1 cellular context compared by ENCODE assay signal in the genomic region with DNA sequence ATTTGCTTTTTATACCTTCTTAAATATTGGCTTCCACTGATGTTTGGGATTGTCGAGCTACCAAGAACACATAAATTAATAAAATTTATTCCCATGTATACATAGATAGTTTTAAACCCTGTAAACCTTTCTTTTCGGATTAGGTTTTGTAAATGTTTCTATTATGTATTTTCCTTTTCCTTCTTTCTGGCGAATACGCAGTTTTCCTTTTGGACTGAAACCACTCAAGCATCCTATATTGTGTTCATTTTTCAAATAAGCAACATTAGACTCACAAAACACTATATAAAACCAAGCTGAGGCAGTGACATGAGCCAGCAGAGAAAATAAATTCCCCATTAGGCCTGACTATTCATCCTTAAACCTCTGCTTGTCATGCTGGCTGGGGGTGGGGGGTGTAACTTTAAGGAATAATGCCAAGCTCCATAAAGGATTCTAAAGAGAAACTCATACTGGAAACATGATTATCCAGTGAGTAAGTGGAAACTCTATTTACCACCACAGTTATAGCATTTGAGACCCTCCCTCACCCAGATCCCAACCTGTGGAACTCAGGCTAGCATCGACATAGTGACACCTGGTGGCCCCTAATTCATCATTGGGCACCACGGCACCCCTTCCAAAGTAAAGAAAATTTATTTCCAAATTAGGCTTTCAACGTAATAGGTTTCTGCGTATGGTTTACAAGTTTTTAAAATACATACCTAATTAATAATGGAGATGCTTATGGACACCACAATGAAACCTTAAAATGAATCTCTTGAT.
TF ChIP-seq lines count a peak whose summit lies in the region.

No MANE protein-coding gene starts in this region.

TF ChIP-seq in GM23338, 12 proteins besides CTCF, POLR2A, EP300 and RAD21 (continued from another document):
- TF ChIP-seq, protein P1, sequence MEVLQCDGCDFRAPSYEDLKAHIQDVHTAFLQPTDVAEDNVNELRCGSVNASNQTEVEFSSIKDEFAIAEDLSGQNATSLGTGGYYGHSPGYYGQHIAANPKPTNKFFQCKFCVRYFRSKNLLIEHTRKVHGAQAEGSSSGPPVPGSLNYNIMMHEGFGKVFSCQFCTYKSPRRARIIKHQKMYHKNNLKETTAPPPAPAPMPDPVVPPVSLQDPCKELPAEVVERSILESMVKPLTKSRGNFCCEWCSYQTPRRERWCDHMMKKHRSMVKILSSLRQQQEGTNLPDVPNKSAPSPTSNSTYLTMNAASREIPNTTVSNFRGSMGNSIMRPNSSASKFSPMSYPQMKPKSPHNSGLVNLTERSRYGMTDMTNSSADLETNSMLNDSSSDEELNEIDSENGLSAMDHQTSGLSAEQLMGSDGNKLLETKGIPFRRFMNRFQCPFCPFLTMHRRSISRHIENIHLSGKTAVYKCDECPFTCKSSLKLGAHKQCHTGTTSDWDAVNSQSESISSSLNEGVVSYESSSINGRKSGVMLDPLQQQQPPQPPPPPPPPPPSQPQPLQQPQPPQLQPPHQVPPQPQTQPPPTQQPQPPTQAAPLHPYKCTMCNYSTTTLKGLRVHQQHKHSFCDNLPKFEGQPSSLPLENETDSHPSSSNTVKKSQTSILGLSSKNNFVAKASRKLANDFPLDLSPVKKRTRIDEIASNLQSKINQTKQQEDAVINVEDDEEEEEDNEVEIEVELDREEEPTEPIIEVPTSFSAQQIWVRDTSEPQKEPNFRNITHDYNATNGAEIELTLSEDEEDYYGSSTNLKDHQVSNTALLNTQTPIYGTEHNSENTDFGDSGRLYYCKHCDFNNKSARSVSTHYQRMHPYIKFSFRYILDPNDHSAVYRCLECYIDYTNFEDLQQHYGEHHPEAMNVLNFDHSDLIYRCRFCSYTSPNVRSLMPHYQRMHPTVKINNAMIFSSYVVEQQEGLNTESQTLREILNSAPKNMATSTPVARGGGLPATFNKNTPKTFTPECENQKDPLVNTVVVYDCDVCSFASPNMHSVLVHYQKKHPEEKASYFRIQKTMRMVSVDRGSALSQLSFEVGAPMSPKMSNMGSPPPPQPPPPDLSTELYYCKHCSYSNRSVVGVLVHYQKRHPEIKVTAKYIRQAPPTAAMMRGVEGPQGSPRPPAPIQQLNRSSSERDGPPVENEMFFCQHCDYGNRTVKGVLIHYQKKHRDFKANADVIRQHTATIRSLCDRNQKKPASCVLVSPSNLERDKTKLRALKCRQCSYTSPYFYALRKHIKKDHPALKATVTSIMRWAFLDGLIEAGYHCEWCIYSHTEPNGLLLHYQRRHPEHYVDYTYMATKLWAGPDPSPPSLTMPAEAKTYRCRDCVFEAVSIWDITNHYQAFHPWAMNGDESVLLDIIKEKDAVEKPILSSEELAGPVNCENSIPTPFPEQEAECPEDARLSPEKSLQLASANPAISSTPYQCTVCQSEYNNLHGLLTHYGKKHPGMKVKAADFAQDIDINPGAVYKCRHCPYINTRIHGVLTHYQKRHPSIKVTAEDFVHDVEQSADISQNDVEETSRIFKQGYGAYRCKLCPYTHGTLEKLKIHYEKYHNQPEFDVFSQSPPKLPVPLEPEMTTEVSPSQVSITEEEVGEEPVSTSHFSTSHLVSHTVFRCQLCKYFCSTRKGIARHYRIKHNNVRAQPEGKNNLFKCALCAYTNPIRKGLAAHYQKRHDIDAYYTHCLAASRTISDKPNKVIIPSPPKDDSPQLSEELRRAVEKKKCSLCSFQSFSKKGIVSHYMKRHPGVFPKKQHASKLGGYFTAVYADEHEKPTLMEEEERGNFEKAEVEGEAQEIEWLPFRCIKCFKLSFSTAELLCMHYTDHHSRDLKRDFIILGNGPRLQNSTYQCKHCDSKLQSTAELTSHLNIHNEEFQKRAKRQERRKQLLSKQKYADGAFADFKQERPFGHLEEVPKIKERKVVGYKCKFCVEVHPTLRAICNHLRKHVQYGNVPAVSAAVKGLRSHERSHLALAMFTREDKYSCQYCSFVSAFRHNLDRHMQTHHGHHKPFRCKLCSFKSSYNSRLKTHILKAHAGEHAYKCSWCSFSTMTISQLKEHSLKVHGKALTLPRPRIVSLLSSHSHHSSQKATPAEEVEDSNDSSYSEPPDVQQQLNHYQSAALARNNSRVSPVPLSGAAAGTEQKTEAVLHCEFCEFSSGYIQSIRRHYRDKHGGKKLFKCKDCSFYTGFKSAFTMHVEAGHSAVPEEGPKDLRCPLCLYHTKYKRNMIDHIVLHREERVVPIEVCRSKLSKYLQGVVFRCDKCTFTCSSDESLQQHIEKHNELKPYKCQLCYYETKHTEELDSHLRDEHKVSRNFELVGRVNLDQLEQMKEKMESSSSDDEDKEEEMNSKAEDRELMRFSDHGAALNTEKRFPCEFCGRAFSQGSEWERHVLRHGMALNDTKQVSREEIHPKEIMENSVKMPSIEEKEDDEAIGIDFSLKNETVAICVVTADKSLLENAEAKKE (CRISPR knock-in tag; IDR thresholded peaks at IDR 0.05), result no peak
- TF ChIP-seq POLR2AphosphoS5 (IDR thresholded peaks at IDR 0.05; ENCODE audit: low read depth) (no peak), EZH2 (IDR thresholded peaks at IDR 0.05; ENCODE audit: low read depth, unreplicated experiment) (no peak), ZNF114 (CRISPR knock-in tag; IDR thresholded peaks at IDR 0.05) (no peak), NANOG (IDR thresholded peaks at IDR 0.05; ENCODE audit: borderline replicate concordance) (no peak), JUNB (IDR thresholded peaks at IDR 0.05; ENCODE audit: unreplicated experiment) (no peak)
- TF ChIP-seq, protein P2, sequence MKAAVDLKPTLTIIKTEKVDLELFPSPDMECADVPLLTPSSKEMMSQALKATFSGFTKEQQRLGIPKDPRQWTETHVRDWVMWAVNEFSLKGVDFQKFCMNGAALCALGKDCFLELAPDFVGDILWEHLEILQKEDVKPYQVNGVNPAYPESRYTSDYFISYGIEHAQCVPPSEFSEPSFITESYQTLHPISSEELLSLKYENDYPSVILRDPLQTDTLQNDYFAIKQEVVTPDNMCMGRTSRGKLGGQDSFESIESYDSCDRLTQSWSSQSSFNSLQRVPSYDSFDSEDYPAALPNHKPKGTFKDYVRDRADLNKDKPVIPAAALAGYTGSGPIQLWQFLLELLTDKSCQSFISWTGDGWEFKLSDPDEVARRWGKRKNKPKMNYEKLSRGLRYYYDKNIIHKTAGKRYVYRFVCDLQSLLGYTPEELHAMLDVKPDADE (IDR thresholded peaks at IDR 0.05), result no peak
